In the genomic region with DNA sequence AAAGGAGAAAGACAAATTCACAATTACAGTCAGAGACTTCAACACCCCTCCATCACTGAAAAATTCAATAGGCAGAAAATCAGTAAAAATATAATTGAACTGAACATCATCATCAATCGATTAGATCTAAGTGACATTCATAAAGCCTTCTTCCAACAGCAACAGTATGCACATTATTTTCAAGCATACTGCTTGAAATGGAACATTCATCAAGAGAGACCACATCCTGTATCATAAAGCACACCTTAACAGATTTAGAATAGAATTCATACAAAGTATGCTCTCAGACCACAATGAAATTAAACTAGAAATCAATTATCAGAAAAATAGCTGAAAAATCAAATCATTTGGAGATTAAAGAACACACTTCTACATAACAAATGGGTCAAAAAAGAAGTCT, we compare ENCODE assay signal across 19 cellular contexts. TPM values are rescaled to one million over a fixed set of nuclear protein-coding genes. Genes with fewer than 3 reads are reported as not detected.
DNase-seq lines count a peak whose midpoint lies in the region; ATAC-seq and TF ChIP-seq lines count a peak whose summit lies in the region.
"Had no signal": no experiment of that assay in that cellular context is flagged by ENCODE, and none has a peak within 500 bp of the region (broad histone marks: within the 10 kb centered on the region; RNA-seq: fewer than 3 reads in every experiment).

No MANE protein-coding gene starts in this region.

- H3K36me3 ChIP-seq in CD4-positive, alpha-beta memory T cell (ENCODE audit: insufficient read depth, low read length) = peaks cover 6% of the 10 kb centered on the region
- H3K36me3 ChIP-seq in mesenchymal stem cell (ENCODE audit: control insufficient read depth in 1 of 2, insufficient read depth in 2 of 2, low read depth in 1 of 2, low read length in 2 of 2) (peaks cover 0 to 4% of the 10 kb centered on the region in 2 experiments), suprapubic skin (peaks cover 9% of the 10 kb centered on the region)

- CTCF ChIA-PET in CD4-positive, alpha-beta memory T cell (lab: Charles Lee; ENCODE audit: partially characterized antibody) = interaction anchor here (0.7 to 1.8 kb wide), 4 partner anchors 37 to 92 kb away, joined by 3 to 6 read pairs (median 4); partner anchors contain the start of gene ERMP1
- CTCF ChIA-PET in T-cell (lab: Charles Lee) = no interaction called here

- H2BK12ac ChIP-seq in mesenchymal stem cell (ENCODE audit: low read length in 2 of 2) = no peak overlapping the region

- H3K4me2 ChIP-seq in mesenchymal stem cell (ENCODE audit: low read length, poor library complexity, severe bottlenecking) = no peak overlapping the region

- POLR2A ChIA-PET in CD4-positive, alpha-beta memory T cell (lab: Charles Lee; ENCODE audit: partially characterized antibody) = interaction anchor here (1.0 kb wide), 1 partner anchor 8 kb away, joined by 3 read pairs; no protein-coding TSS in a partner anchor
- POLR2A ChIA-PET in T-cell (lab: Charles Lee) = interaction anchor here in 1 of 2 donors (0.6 kb wide), 1 partner anchor 211 kb away, joined by 5 read pairs; no protein-coding TSS in a partner anchor

- no peak for TF ChIP-seq EP300 in suprapubic skin (IDR thresholded peaks at IDR 0.05)

- intact Hi-C loops in CD4-positive, alpha-beta memory T cell (cut with micrococcal nuclease) = no loop called here

- ATAC-seq in activated T-cell treated with anti-CD3 and anti-CD28 coated beads, Interleukin-2, amount 50 U/mL, for 4 hours = no peak
- no peak for ATAC-seq in activated T-cell treated with anti-CD3 and anti-CD28 coated beads, Interleukin-2, amount 50 U/mL, for 72 hours (replicated peaks in 1 of 2)
- peak; percentile 68 to 78 (median 70) for ATAC-seq in T-cell (replicated peaks in 1 of 4)

- no peaks in the 10 kb centered on the region for H3K9me3 Mint-ChIP-seq in activated T-cell treated with anti-CD3 and anti-CD28 coated beads, Interleukin-2, amount 50 U/mL, for 4 hours
- no peaks in the 10 kb centered on the region for H3K9me3 Mint-ChIP-seq in activated T-cell treated with anti-CD3 and anti-CD28 coated beads, Interleukin-2, amount 50 U/mL, for 72 hours
- H3K9me3 Mint-ChIP-seq in CD4-positive, alpha-beta memory T cell = no peaks in the 10 kb centered on the region
- H3K9me3 Mint-ChIP-seq in T-cell (no peaks in the 10 kb centered on the region), immature natural killer cell (no peaks in the 10 kb centered on the region)
- H3K9me3 Mint-ChIP-seq: CD14-positive monocyte had no signal

- H2BK15ac ChIP-seq in mesenchymal stem cell (ENCODE audit: low read depth, poor library complexity, severe bottlenecking) = no peak overlapping the region

- DNase-seq in activated T-cell treated with anti-CD3 and anti-CD28 coated beads, Interleukin-2, amount 50 U/mL, for 4 hours = no peak
- DNase-seq in activated T-cell treated with anti-CD3 and anti-CD28 coated beads, Interleukin-2, amount 50 U/mL, for 72 hours = no peak
- peak in 1 of 5 donors; percentile 10 for DNase-seq in CD4-positive, alpha-beta memory T cell
- no peak for DNase-seq in T-cell
- DNase-seq in immature natural killer cell = no peak
- DNase-seq in Kasumi-1 (lab: John Stamatoyannopoulos, UW) = no peak
- no peak for DNase-seq in mesenchymal stem cell
- DNase-seq in suprapubic skin (ENCODE audit: low spot score in 2 of 2) = no peak
- DNase-seq: GF-D8; KBM-7; NCI-H1092 treated with DMSO at 0.1 percent for 48 hours; NCI-H1694; NCI-H2107; NCI-H226; NCI-H526 treated with DMSO at 0.1 percent for 48 hours; NK-92 treated with Interleukin-12 subunit alpha and Interleukin-12 subunit beta, amount 100 ng/mL, for 24 hours; OCI-M1 had no signal

- peaks cover 17% of the 10 kb centered on the region for H3K4me1 ChIP-seq in CD4-positive, alpha-beta memory T cell (ENCODE audit: insufficient read depth, low read length)
- H3K4me1 ChIP-seq in mesenchymal stem cell (ENCODE audit: control insufficient read depth, insufficient read depth, low read depth, low read length) (no peaks in the 10 kb centered on the region), suprapubic skin (no peaks in the 10 kb centered on the region)

- 92% methylated on average over 1 of the region's 1 CpG for WGBS in mesenchymal stem cell
- WGBS in suprapubic skin = 88% methylated on average over 1 of the region's 1 CpG

- no peak overlapping the region for H2BK5ac ChIP-seq in mesenchymal stem cell (ENCODE audit: low read depth, low read length, poor library complexity, severe bottlenecking)

- no peaks in the 10 kb centered on the region for H3K9me3 ChIP-seq in CD4-positive, alpha-beta memory T cell (ENCODE audit: control insufficient read depth in 1 of 2, low read length in 2 of 2)
- H3K9me3 ChIP-seq in mesenchymal stem cell (ENCODE audit: control insufficient read depth, low read length) = no peaks in the 10 kb centered on the region
- no peaks in the 10 kb centered on the region for H3K9me3 ChIP-seq in suprapubic skin

- H2BK120ac ChIP-seq in mesenchymal stem cell (ENCODE audit: low read depth, low read length) = no peak overlapping the region

- no peaks in the 10 kb centered on the region for H3K27me3 Mint-ChIP-seq in activated T-cell treated with anti-CD3 and anti-CD28 coated beads, Interleukin-2, amount 50 U/mL, for 4 hours (ENCODE audit: low read depth)
- H3K27me3 Mint-ChIP-seq in activated T-cell treated with anti-CD3 and anti-CD28 coated beads, Interleukin-2, amount 50 U/mL, for 72 hours (ENCODE audit: low read depth) = no peaks in the 10 kb centered on the region
- H3K27me3 Mint-ChIP-seq in CD4-positive, alpha-beta memory T cell = no peaks in the 10 kb centered on the region
- H3K27me3 Mint-ChIP-seq in T-cell (no peaks in the 10 kb centered on the region), immature natural killer cell (ENCODE audit: low read depth in 3 of 3) (peaks cover 0 to 2% (median 0%) of the 10 kb centered on the region in 3 donors)

- no peak overlapping the region for H2AFZ ChIP-seq in mesenchymal stem cell (ENCODE audit: low read depth, low read length)

- H3K27ac Mint-ChIP-seq in activated T-cell treated with anti-CD3 and anti-CD28 coated beads, Interleukin-2, amount 50 U/mL, for 72 hours = no peak overlapping the region
- H3K27ac Mint-ChIP-seq in CD4-positive, alpha-beta memory T cell = peak overlapping the region in 4 of 7 donors; percentile 10 to 59 (median 36)
- peak overlapping the region in 1 of 2 donors; percentile 66 for H3K27ac Mint-ChIP-seq in T-cell
- peak overlapping the region in 3 of 6 donors; percentile 5 to 67 (median 9) for H3K27ac Mint-ChIP-seq in immature natural killer cell
- H3K27ac Mint-ChIP-seq: CD14-positive monocyte had no signal

- H3K4ac ChIP-seq in mesenchymal stem cell (ENCODE audit: low read depth in 1 of 2, low read length in 2 of 2) = no peak overlapping the region

- no peak overlapping the region for H3K18ac ChIP-seq in mesenchymal stem cell (ENCODE audit: low read depth in 1 of 2, low read length in 2 of 2)

- H3K4me3 Mint-ChIP-seq in activated T-cell treated with anti-CD3 and anti-CD28 coated beads, Interleukin-2, amount 50 U/mL, for 4 hours = peak overlapping the region; percentile 35
- no peak overlapping the region for H3K4me3 Mint-ChIP-seq in activated T-cell treated with anti-CD3 and anti-CD28 coated beads, Interleukin-2, amount 50 U/mL, for 72 hours
- peak overlapping the region in 5 of 8 donors; percentile 7 to 61 (median 36) for H3K4me3 Mint-ChIP-seq in CD4-positive, alpha-beta memory T cell
- H3K4me3 Mint-ChIP-seq in T-cell = peak overlapping the region in 1 of 3 donors; percentile 4
- peak overlapping the region in 3 of 5 donors; percentile 25 to 46 (median 30) for H3K4me3 Mint-ChIP-seq in immature natural killer cell
- H3K4me3 Mint-ChIP-seq: CD14-positive monocyte had no signal

- no peak overlapping the region for H3K23ac ChIP-seq in mesenchymal stem cell (ENCODE audit: low read length in 2 of 2)

- H3K27ac ChIP-seq in CD4-positive, alpha-beta memory T cell (ENCODE audit: low read depth, low read length) = no peak overlapping the region
- no peak overlapping the region for H3K27ac ChIP-seq in mesenchymal stem cell (ENCODE audit: low read length, poor library complexity, severe bottlenecking)
- no peak overlapping the region for H3K27ac ChIP-seq in suprapubic skin
- H3K27ac ChIP-seq: HL-60 had no signal

- TF ChIP-seq CTCF in suprapubic skin (IDR thresholded peaks at IDR 0.05) = no peak

- no peaks in the 10 kb centered on the region for H3K27me3 ChIP-seq in CD4-positive, alpha-beta memory T cell (ENCODE audit: insufficient read depth, low read length)
- H3K27me3 ChIP-seq in mesenchymal stem cell (ENCODE audit: control insufficient read depth in 1 of 2, insufficient read depth in 1 of 2, low read length in 2 of 2) (no peaks in the 10 kb centered on the region), suprapubic skin (no peaks in the 10 kb centered on the region)

- no peak overlapping the region for H3K4me3 ChIP-seq in CD4-positive, alpha-beta memory T cell (ENCODE audit: low read length in 2 of 2)
- H3K4me3 ChIP-seq in mesenchymal stem cell (ENCODE audit: insufficient read depth in 1 of 2, low read depth in 1 of 2, low read length in 2 of 2) (no peak overlapping the region), suprapubic skin (no peak overlapping the region)

- H3K4me1 Mint-ChIP-seq in activated T-cell treated with anti-CD3 and anti-CD28 coated beads, Interleukin-2, amount 50 U/mL, for 4 hours (ENCODE audit: low read depth) = peaks cover 48% of the 10 kb centered on the region
- peaks cover 44% of the 10 kb centered on the region for H3K4me1 Mint-ChIP-seq in activated T-cell treated with anti-CD3 and anti-CD28 coated beads, Interleukin-2, amount 50 U/mL, for 72 hours (ENCODE audit: low read depth)
- peaks cover 29 to 48% (median 37%) of the 10 kb centered on the region in 4 donors for H3K4me1 Mint-ChIP-seq in CD4-positive, alpha-beta memory T cell
- H3K4me1 Mint-ChIP-seq in T-cell = peaks cover 51 to 53% (median 52%) of the 10 kb centered on the region in 3 donors
- H3K4me1 Mint-ChIP-seq in immature natural killer cell = peaks cover 38 to 78% of the 10 kb centered on the region in 2 donors

- no peak overlapping the region for H2AK5ac ChIP-seq in mesenchymal stem cell (ENCODE audit: low read length, severe bottlenecking)

- no peak for TF ChIP-seq POLR2A in suprapubic skin (IDR thresholded peaks at IDR 0.05)

- H3K79me1 ChIP-seq in mesenchymal stem cell (replicated peaks; ENCODE audit: low read length, poor library complexity, severe bottlenecking) = peaks cover 7% of the 10 kb centered on the region

- H3K9ac ChIP-seq in mesenchymal stem cell (ENCODE audit: low read length) = no peak overlapping the region

- peaks cover 35% of the 10 kb centered on the region for H3K36me3 Mint-ChIP-seq in activated T-cell treated with anti-CD3 and anti-CD28 coated beads, Interleukin-2, amount 50 U/mL, for 4 hours (ENCODE audit: insufficient read depth)
- H3K36me3 Mint-ChIP-seq in activated T-cell treated with anti-CD3 and anti-CD28 coated beads, Interleukin-2, amount 50 U/mL, for 72 hours (ENCODE audit: insufficient read depth in 2 of 2) = peaks cover 2 to 17% of the 10 kb centered on the region in 2 donors
- H3K36me3 Mint-ChIP-seq in CD4-positive, alpha-beta memory T cell = peaks cover 51 to 55% of the 10 kb centered on the region in 2 donors
- H3K36me3 Mint-ChIP-seq in T-cell (peaks cover 58% of the 10 kb centered on the region), immature natural killer cell (peaks cover 23 to 60% (median 32%) of the 10 kb centered on the region in 3 donors)

- no peak overlapping the region for H4K8ac ChIP-seq in mesenchymal stem cell (ENCODE audit: low read length)

- H3K14ac ChIP-seq in mesenchymal stem cell (ENCODE audit: low read length in 2 of 2) = no peak overlapping the region

- no peak overlapping the region for H4K91ac ChIP-seq in mesenchymal stem cell (ENCODE audit: low read length)

RNA-seq across cellular contexts. Expression of gene ERMP1, which starts 39.1 kb away (rescaled TPM):
- 1 to 10 TPM; 6.7 to 7.5 (median 6.9) TPM for total RNA-seq in activated T-cell treated with anti-CD3 and anti-CD28 coated beads, Interleukin-2, amount 50 U/mL, for 4 hours
- 10 to 100 TPM; 17.6 to 18.1 TPM for total RNA-seq in activated T-cell treated with anti-CD3 and anti-CD28 coated beads, Interleukin-2, amount 50 U/mL, for 72 hours
- total RNA-seq in CD4-positive, alpha-beta memory T cell = 10 to 100 TPM; 22.8 to 24.5 TPM
- 10 to 100 TPM; 11.6 to 12.4 TPM for polyA plus RNA-seq in CD4-positive, alpha-beta memory T cell
- total RNA-seq in T-cell (10 to 100 TPM; 12.1 to 23.5 (median 17.7) TPM), suprapubic skin (10 to 100 TPM; 21.4 to 24.4 (median 22.7) TPM)
- polyA plus RNA-seq in immature natural killer cell = 10 to 100 TPM; 19.6 to 54.2 (median 31.0) TPM
- 28.3 TPM for polyA plus RNA-seq in mesenchymal stem cell (2013, experiment 1 of 2)
- polyA plus RNA-seq in mesenchymal stem cell (2013, experiment 2 of 2) = 29.1 TPM

Comparison
In these comparisons a context has a peak if more than half of its experiments do, and no peak if none do; other contexts are left out.
1. H3K4me3 Mint-ChIP-seq: peak in activated T-cell treated with anti-CD3 and anti-CD28 coated beads, Interleukin-2, amount 50 U/mL, for 4 hours (single experiment), CD4-positive, alpha-beta memory T cell (5 of 8) and immature natural killer cell (3 of 5); none in activated T-cell treated with anti-CD3 and anti-CD28 coated beads, Interleukin-2, amount 50 U/mL, for 72 hours (0 of 2).
2. ATAC-seq: peak in T-cell (4 of 4); none in activated T-cell treated with anti-CD3 and anti-CD28 coated beads, Interleukin-2, amount 50 U/mL, for 4 hours (0 of 2) and activated T-cell treated with anti-CD3 and anti-CD28 coated beads, Interleukin-2, amount 50 U/mL, for 72 hours (0 of 2).